In genomic region chr1:35715568-35716002, GRCh38 we compare ENCODE assay signal across 8 cellular contexts. TPM values are rescaled to one million over a fixed set of nuclear protein-coding genes. Genes with fewer than 3 reads are reported as not detected.
DNase-seq lines count a peak whose midpoint lies in the region; ATAC-seq and TF ChIP-seq lines count a peak whose summit lies in the region.

No MANE protein-coding gene starts in this region.

- ATAC-seq in GM19043 (IDR thresholded peaks at IDR 0.05; ENCODE audit: low read depth, unreplicated experiment) (peak; percentile 62), GM18873 (IDR thresholded peaks at IDR 0.05; ENCODE audit: low FRiP score, unreplicated experiment) (no peak)

- H3K36me3 ChIP-seq in SU-DHL-6 (ENCODE audit: low read length) (no peaks in the 10 kb centered on the region), cardiac muscle cell (no peaks in the 10 kb centered on the region)

- H3K27ac ChIP-seq in SU-DHL-6 (ENCODE audit: low read depth, low read length), result no peak overlapping the region
- H3K27ac ChIP-seq in cardiac muscle cell, result no peak overlapping the region

- H3K36me3 Mint-ChIP-seq in activated naive CD8-positive, alpha-beta T cell, result peaks cover 6% of the 10 kb centered on the region

- H3K9me3 ChIP-seq in SU-DHL-6 (ENCODE audit: insufficient read depth, low read length) (no peaks in the 10 kb centered on the region), cardiac muscle cell (ENCODE audit: low read depth) (no peaks in the 10 kb centered on the region)

- no peaks in the 10 kb centered on the region for H3F3A ChIP-seq in SU-DHL-6 (ENCODE audit: insufficient read depth)

- peaks cover 29% of the 10 kb centered on the region for H3K4me1 Mint-ChIP-seq in activated naive CD8-positive, alpha-beta T cell (ENCODE audit: low read depth)

- H3K4me3 Mint-ChIP-seq in activated naive CD8-positive, alpha-beta T cell, result peak overlapping the region; percentile 73

- H3K4me3 ChIP-seq in AG09309 (ENCODE audit: control insufficient read depth, low read depth, low read length) (no peak overlapping the region), SU-DHL-6 (ENCODE audit: insufficient read depth, low read length, poor library complexity, severe bottlenecking) (no peak overlapping the region), cardiac muscle cell (no peak overlapping the region), retinal pigment epithelial cell (ENCODE audit: low read length) (no peak overlapping the region)

- H3K9me3 Mint-ChIP-seq in activated naive CD8-positive, alpha-beta T cell (ENCODE audit: low read depth), result no peaks in the 10 kb centered on the region

- no peaks in the 10 kb centered on the region; the same call in 1 of the 2 replicates for H3K79me2 ChIP-seq in SU-DHL-6 (ENCODE audit: insufficient read depth, low read length)

- H3K4me1 ChIP-seq in cardiac muscle cell (ENCODE audit: low read depth), result no peaks in the 10 kb centered on the region

- H3K27me3 Mint-ChIP-seq in activated naive CD8-positive, alpha-beta T cell, result no peaks in the 10 kb centered on the region

- H3K27ac Mint-ChIP-seq in activated naive CD8-positive, alpha-beta T cell, result no peak overlapping the region

- H3K27me3 ChIP-seq in SU-DHL-6 (ENCODE audit: low read length) (no peaks in the 10 kb centered on the region), cardiac muscle cell (peaks cover 18% of the 10 kb centered on the region)

- H4K20me1 ChIP-seq in SU-DHL-6 (ENCODE audit: low read depth, low read length), result no peaks in the 10 kb centered on the region

- peak; percentile 92 for TF ChIP-seq CTCF in AG09309 (IDR thresholded peaks at IDR 0.05; ENCODE audit: control insufficient read depth, insufficient read depth, low read depth, low read length, missing control alignments)
- TF ChIP-seq CTCF in SU-DHL-6 (IDR thresholded peaks at IDR 0.05; ENCODE audit: insufficient read depth, low read length, poor library complexity, severe bottlenecking), result peak; percentile 80
- peak; percentile 92 for TF ChIP-seq CTCF in cardiac muscle cell (IDR thresholded peaks at IDR 0.05; ENCODE audit: low read depth, low read length)
- TF ChIP-seq CTCF in retinal pigment epithelial cell (conservative IDR thresholded peaks at IDR 0.05; ENCODE audit: low read depth, low read length), result peak; percentile 90

- DNase-seq in AG09309 (ENCODE audit: low read depth) (no peak), NAMALWA (ENCODE audit: low spot score) (peak; percentile 84), cardiac muscle cell (ENCODE audit: low read depth in 1 of 2, low spot score in 1 of 2) (peak; percentile 74 to 79), retinal pigment epithelial cell (ENCODE audit: low read depth) (peak; percentile 28)

- no peak overlapping the region for H3K4me2 ChIP-seq in SU-DHL-6 (ENCODE audit: low read depth, low read length, poor library complexity, severe bottlenecking)

- H2AFZ ChIP-seq in SU-DHL-6 (ENCODE audit: low read depth, low read length, severe bottlenecking), result no peak overlapping the region

- no peaks in the 10 kb centered on the region for H3K9me2 ChIP-seq in SU-DHL-6 (replicated peaks; ENCODE audit: insufficient read depth, low read length)

- no peak overlapping the region for H3K9ac ChIP-seq in SU-DHL-6 (ENCODE audit: low read length)

RNA-seq across cellular contexts. Expression of gene C1orf216, which starts 3.1 kb away (rescaled TPM):
- total RNA-seq in cardiac muscle cell, result 1.3 and 1.8 TPM in 2 replicates
- 1.0 and 1.7 TPM in 2 replicates for polyA plus RNA-seq in cardiac muscle cell

RNA-seq across cellular contexts. Expression of gene CLSPN, which starts 54.2 kb away (rescaled TPM):
- total RNA-seq in cardiac muscle cell, result 4.9 and 5.1 TPM in 2 replicates
- 1.4 and 3.4 TPM in 2 replicates for polyA plus RNA-seq in cardiac muscle cell
